ENCODE assay signal across 23 cellular contexts in the genomic region with DNA sequence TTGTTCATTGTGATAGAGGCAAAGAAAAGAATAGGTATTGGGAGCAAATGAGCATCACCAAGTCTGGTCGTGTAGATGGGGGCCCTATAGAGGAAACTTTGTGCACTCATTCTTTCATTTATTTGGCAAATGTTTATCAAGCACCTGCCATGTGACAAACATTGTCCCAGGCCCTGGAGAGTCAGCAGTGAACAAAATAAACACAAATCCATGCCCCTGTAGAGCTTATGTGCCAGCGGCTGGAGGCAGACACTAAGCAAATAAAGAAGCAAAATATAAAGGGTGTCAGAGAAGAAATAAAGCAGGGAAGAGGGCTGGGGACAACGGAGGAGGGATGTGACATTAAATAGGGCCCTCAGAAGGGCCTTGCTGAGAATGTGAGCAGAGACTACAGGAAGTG. TPM values are rescaled to one million over a fixed set of nuclear protein-coding genes. Genes with fewer than 3 reads are reported as not detected.
DNase-seq lines count a peak whose midpoint lies in the region; ATAC-seq, FAIRE-seq and TF ChIP-seq lines count a peak whose summit lies in the region.
"Had no signal": no experiment of that assay in that cellular context is flagged by ENCODE, and none has a peak within 500 bp of the region (broad histone marks: within the 10 kb centered on the region; RNA-seq: fewer than 3 reads in every experiment).

No MANE protein-coding gene starts in this region.

- no peak overlapping the region for H3K4me3 ChIP-seq in body of pancreas
- H3K4me3 ChIP-seq in small intestine (ENCODE audit: low read depth in 1 of 2, low read length in 2 of 2), result no peak overlapping the region
- H3K4me3 ChIP-seq: A549, GM23338 had no signal

- TF ChIP-seq POLR2A in body of pancreas (IDR thresholded peaks at IDR 0.05), result peak in 1 of 3 donors; percentile 43

- no peak overlapping the region for H3K4me3 Mint-ChIP-seq in progenitor cell of endocrine pancreas (ENCODE audit: low read depth)
- no peak overlapping the region for H3K4me3 Mint-ChIP-seq in activated CD4-positive, alpha-beta T cell treated with anti-CD3 and anti-CD28 coated beads, Interleukin-2, amount 10 ng/mL, durations not matched to agents 24 days and 14 days
- H3K4me3 Mint-ChIP-seq: CD4-positive, alpha-beta memory T cell; GM23338; IgD-negative memory B cell had no signal

- no peaks in the 10 kb centered on the region for H3K9me3 Mint-ChIP-seq in progenitor cell of endocrine pancreas (ENCODE audit: low read depth)
- no peaks in the 10 kb centered on the region for H3K9me3 Mint-ChIP-seq in activated CD4-positive, alpha-beta T cell treated with anti-CD3 and anti-CD28 coated beads, Interleukin-2, amount 10 ng/mL, durations not matched to agents 24 days and 14 days
- H3K9me3 Mint-ChIP-seq: GM23338 had no signal

- intact Hi-C loops in body of pancreas (cut with DNase I), result no loop called here
- intact Hi-C loops in activated CD4-positive, alpha-beta T cell treated with anti-CD3 and anti-CD28 coated beads, Interleukin-2, amount 10 ng/mL, durations not matched to agents 24 days and 14 days (cut with micrococcal nuclease), result no loop called here

- H3K36me3 Mint-ChIP-seq in progenitor cell of endocrine pancreas (ENCODE audit: insufficient read depth), result peaks cover 3% of the 10 kb centered on the region
- no peaks in the 10 kb centered on the region for H3K36me3 Mint-ChIP-seq in activated CD4-positive, alpha-beta T cell treated with anti-CD3 and anti-CD28 coated beads, Interleukin-2, amount 10 ng/mL, durations not matched to agents 24 days and 14 days (ENCODE audit: low read depth)

- H3K9me3 ChIP-seq in body of pancreas (no peaks in the 10 kb centered on the region), small intestine (ENCODE audit: control insufficient read depth, low read depth) (no peaks in the 10 kb centered on the region)
- H3K9me3 ChIP-seq: A549 had no signal

- FAIRE-seq in small intestine (lab: Jason Lieb, UNC), result no peak
- FAIRE-seq: A549, GM12892, GM18507, HTR-8/SVneo had no signal

- H3K27me3 ChIP-seq in body of pancreas (no peaks in the 10 kb centered on the region), small intestine (ENCODE audit: control insufficient read depth in 2 of 2, insufficient read depth in 2 of 2, low read length in 2 of 2) (no peaks in the 10 kb centered on the region)

- peak; percentile 89 for ATAC-seq in body of pancreas
- ATAC-seq: A549, GM23338, HCT116 had no signal

- DNase-seq in NCI-H510A treated with DMSO at 0.1 percent for 48 hours (lab: John Stamatoyannopoulos, UW), result peak; percentile 56
- DNase-seq in NCI-H510A (lab: John Stamatoyannopoulos, UW), result no peak
- DNase-seq in NCI-H69 (lab: John Stamatoyannopoulos, UW), result peak; percentile 38
- peak; percentile 51 to 73 (median 64) for DNase-seq in body of pancreas
- DNase-seq in progenitor cell of endocrine pancreas (ENCODE audit: low spot score, unreplicated experiment), result no peak
- no peak for DNase-seq in NCI-H526 (lab: John Stamatoyannopoulos, UW)
- no peak for DNase-seq in small intestine
- DNase-seq in activated CD4-positive, alpha-beta T cell treated with anti-CD3 and anti-CD28 coated beads, Interleukin-2, amount 10 ng/mL, durations not matched to agents 24 days and 14 days, result no peak
- DNase-seq: CD4-positive, alpha-beta memory T cell; DMS79; MM.1S; NCI-H1092 treated with DMSO at 0.1 percent for 48 hours; NCI-H187; NCI-H446; NCI-H774 had no signal

- no peak for TF ChIP-seq CTCF in body of pancreas (IDR thresholded peaks at IDR 0.05)
- no peak for TF ChIP-seq CTCF in progenitor cell of endocrine pancreas (IDR thresholded peaks at IDR 0.05; ENCODE audit: unreplicated experiment)

- H3K36me3 ChIP-seq in body of pancreas (replicated peaks in 1 of 2; ENCODE audit: insufficient read depth in 1 of 2, low read depth in 2 of 2) (no peaks in the 10 kb centered on the region), small intestine (ENCODE audit: control insufficient read depth in 2 of 2, insufficient read depth in 2 of 2, low read length in 2 of 2) (no peaks in the 10 kb centered on the region)

- H3K27me3 Mint-ChIP-seq in progenitor cell of endocrine pancreas, result no peaks in the 10 kb centered on the region
- no peaks in the 10 kb centered on the region for H3K27me3 Mint-ChIP-seq in activated CD4-positive, alpha-beta T cell treated with anti-CD3 and anti-CD28 coated beads, Interleukin-2, amount 10 ng/mL, durations not matched to agents 24 days and 14 days
- H3K27me3 Mint-ChIP-seq: CD4-positive, alpha-beta memory T cell; IgD-negative memory B cell had no signal

- WGBS in body of pancreas, 2 donors, result 19 to 25% methylated on average over 3 of the region's 3 CpGs
- 49 to 63% (median 52%) methylated on average over 3 of the region's 3 CpGs for WGBS in small intestine, 3 donors

- H3K4me1 ChIP-seq in body of pancreas, result peaks cover 44% of the 10 kb centered on the region
- no peaks in the 10 kb centered on the region for H3K4me1 ChIP-seq in small intestine (ENCODE audit: control insufficient read depth in 2 of 2, insufficient read depth in 1 of 2, low read depth in 1 of 2, low read length in 1 of 2)
- H3K4me1 ChIP-seq: A549 had no signal

- peaks cover 17% of the 10 kb centered on the region for H3K4me1 Mint-ChIP-seq in progenitor cell of endocrine pancreas (ENCODE audit: low read depth)
- H3K4me1 Mint-ChIP-seq in activated CD4-positive, alpha-beta T cell treated with anti-CD3 and anti-CD28 coated beads, Interleukin-2, amount 10 ng/mL, durations not matched to agents 24 days and 14 days, result no peaks in the 10 kb centered on the region
- H3K4me1 Mint-ChIP-seq: IgD-negative memory B cell had no signal

- H3K27ac ChIP-seq in body of pancreas, result peak overlapping the region; percentile 18 to 77 (median 70)
- H3K27ac ChIP-seq in small intestine (ENCODE audit: low read depth in 1 of 2, low read length in 1 of 2), result no peak overlapping the region
- H3K27ac ChIP-seq: A549, RWPE1 had no signal

- H3K27ac Mint-ChIP-seq in progenitor cell of endocrine pancreas, result peak overlapping the region; percentile 40
- H3K27ac Mint-ChIP-seq in activated CD4-positive, alpha-beta T cell treated with anti-CD3 and anti-CD28 coated beads, Interleukin-2, amount 10 ng/mL, durations not matched to agents 24 days and 14 days, result no peak overlapping the region
- H3K27ac Mint-ChIP-seq: GM23338 had no signal

RNA-seq across cellular contexts. Expression of gene KATNIP, which starts 45.5 kb away (rescaled TPM):
- 10 to 100 TPM; 23.4 to 25.7 TPM for total RNA-seq in body of pancreas
- total RNA-seq in progenitor cell of endocrine pancreas, result 48.1 and 48.7 TPM in 2 replicates
- polyA plus RNA-seq in small intestine, result 10 to 100 TPM in 2 of 3 donors, 1 to 10 TPM in 1; 1.9 to 10.7 (median 10.2) TPM
- total RNA-seq in activated CD4-positive, alpha-beta T cell treated with anti-CD3 and anti-CD28 coated beads, Interleukin-2, amount 10 ng/mL, durations not matched to agents 24 days and 14 days, result 17.5 and 18.0 TPM in 2 replicates

RNA-seq across cellular contexts. Expression of gene GTF3C1, which starts 45.7 kb away (rescaled TPM):
- 100 to 1,000 TPM in 1 of 2 donors, 10 to 100 TPM in 1; 38.7 to 161 TPM for total RNA-seq in body of pancreas
- 105 and 106 TPM in 2 replicates for total RNA-seq in progenitor cell of endocrine pancreas
- 10 to 100 TPM; 30.4 to 47.0 (median 35.9) TPM for polyA plus RNA-seq in small intestine
- 54.3 and 56.5 TPM in 2 replicates for total RNA-seq in activated CD4-positive, alpha-beta T cell treated with anti-CD3 and anti-CD28 coated beads, Interleukin-2, amount 10 ng/mL, durations not matched to agents 24 days and 14 days

Comparison
In these comparisons a context has a peak if more than half of its experiments do, and no peak if none do; other contexts are left out.
1. DNase-seq: peak in NCI-H510A treated with DMSO at 0.1 percent for 48 hours (single experiment), NCI-H69 (single experiment) and body of pancreas (4 of 4); none in NCI-H510A (single experiment), progenitor cell of endocrine pancreas (single experiment), NCI-H526 (0 of 2), small intestine (single experiment) and activated CD4-positive, alpha-beta T cell treated with anti-CD3 and anti-CD28 coated beads, Interleukin-2, amount 10 ng/mL, durations not matched to agents 24 days and 14 days (single experiment).
2. H3K27ac ChIP-seq: peak in body of pancreas (4 of 4); none in small intestine (0 of 2).